Comparison of ENCODE assay signal across 8 cellular contexts in the genomic region with DNA sequence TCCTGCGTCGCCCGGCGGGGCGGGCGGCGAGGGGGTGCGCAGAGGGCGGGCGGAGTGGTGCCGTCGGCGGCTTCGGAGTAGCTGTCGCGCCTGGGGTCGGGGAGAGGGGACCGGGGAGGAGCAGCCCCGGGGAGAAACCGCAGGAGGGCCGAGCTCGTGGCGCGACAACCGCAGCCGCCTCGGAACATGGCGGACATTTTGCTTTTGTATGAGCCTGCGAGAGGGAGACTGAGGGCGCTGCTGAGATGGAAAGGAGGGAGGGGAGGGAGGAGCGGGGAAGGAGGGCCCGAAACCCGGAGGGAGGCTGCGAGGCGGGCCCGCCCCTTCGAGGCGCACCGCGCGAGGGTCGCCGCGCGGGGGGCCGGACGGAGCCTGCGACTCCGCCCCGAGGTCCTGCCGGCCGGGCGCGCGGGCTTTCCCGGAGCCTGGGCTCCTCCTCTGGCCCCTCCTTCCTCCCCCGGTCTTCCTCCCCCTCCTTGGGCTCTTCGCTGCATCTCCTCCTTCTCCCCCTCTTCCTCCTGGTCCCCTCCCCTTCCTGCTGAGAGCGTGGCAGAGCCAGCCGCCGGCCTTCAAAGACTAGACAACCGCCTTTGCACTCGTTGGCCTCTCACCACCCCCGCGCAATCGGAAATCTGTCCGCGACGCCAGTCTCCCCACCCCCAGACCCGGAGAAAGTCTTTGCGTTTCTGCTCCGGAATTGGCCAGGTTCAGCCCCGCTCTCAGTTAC. TPM values are rescaled to one million over a fixed set of nuclear protein-coding genes. Genes with fewer than 3 reads are reported as not detected.
DNase-seq lines count a peak whose midpoint lies in the region; ATAC-seq and TF ChIP-seq lines count a peak whose summit lies in the region.

No MANE protein-coding gene starts in this region.

- H3F3A ChIP-seq in DOHH2 (ENCODE audit: control insufficient read depth, insufficient read depth) (no peaks in the 10 kb centered on the region), GM23248 (ENCODE audit: insufficient read depth) (0 out of 2 replicates have a peak, but pooled peaks cover 4% of the 10 kb centered on the region)

- H3K9me2 ChIP-seq in DOHH2 (replicated peaks; ENCODE audit: control insufficient read depth, low read length) (no peaks in the 10 kb centered on the region), GM23248 (ENCODE audit: insufficient read depth) (no peaks in the 10 kb centered on the region)

- H3K9ac ChIP-seq in GM23248 (peak overlapping the region; percentile 97), stomach smooth muscle (ENCODE audit: low read length in 2 of 2) (peak overlapping the region; percentile 76)

- H3K36me3 ChIP-seq in DOHH2 (ENCODE audit: control insufficient read depth, low read length) (no peaks in the 10 kb centered on the region), GM23248 (ENCODE audit: low read depth) (no peaks in the 10 kb centered on the region), RWPE2 (ENCODE audit: low read depth) (no peaks in the 10 kb centered on the region), neuron (ENCODE audit: insufficient read depth, low read length) (no peaks in the 10 kb centered on the region), stomach smooth muscle (ENCODE audit: control insufficient read depth in 2 of 2, insufficient read depth in 2 of 2, low read length in 2 of 2) (no peaks in the 10 kb centered on the region)

- H3K4me2 ChIP-seq in DOHH2 (ENCODE audit: low read length) (peak overlapping the region; percentile 72), GM23248 (ENCODE audit: unreplicated experiment) (peak overlapping the region; percentile 88)

- H2AFZ ChIP-seq in GM23248 (peak overlapping the region; percentile 98), neuron (ENCODE audit: low read depth, low read length) (peak overlapping the region; percentile 1)

- H3K27ac ChIP-seq in DOHH2 (ENCODE audit: low read depth, low read length) = peak overlapping the region; percentile 77
- peak overlapping the region; percentile 97 for H3K27ac ChIP-seq in GM23248
- peak overlapping the region; percentile 73 for H3K27ac ChIP-seq in RWPE2 (ENCODE audit: poor library complexity, severe bottlenecking)
- H3K27ac ChIP-seq in stomach smooth muscle (ENCODE audit: low read length) = peak overlapping the region; percentile 82

- no peaks in the 10 kb centered on the region for H4K20me1 ChIP-seq in DOHH2 (ENCODE audit: control insufficient read depth, insufficient read depth, low read depth, low read length)
- no peaks in the 10 kb centered on the region for H4K20me1 ChIP-seq in GM23248 (ENCODE audit: insufficient read depth)

- peak; percentile 69 for ATAC-seq in RWPE2 (ENCODE audit: low read depth)

- in situ Hi-C loops in GM23248 (cut with MboI) = no loop called here

- H3K4me3 ChIP-seq in DOHH2 (ENCODE audit: low read length) = peak overlapping the region; percentile 85
- H3K4me3 ChIP-seq in GM23248 = peak overlapping the region; percentile 95
- peak overlapping the region; percentile 46 for H3K4me3 ChIP-seq in RWPE2 (ENCODE audit: severe bottlenecking)
- H3K4me3 ChIP-seq in neuron (ENCODE audit: low read length) = peak overlapping the region; percentile 75
- peak overlapping the region; percentile 79 to 80 for H3K4me3 ChIP-seq in stomach smooth muscle (ENCODE audit: low read length in 2 of 2)

- H3K4me1 ChIP-seq in DOHH2 (ENCODE audit: control insufficient read depth, low read length) (peaks cover 12% of the 10 kb centered on the region), GM23248 (ENCODE audit: insufficient read depth) (no peaks in the 10 kb centered on the region), RWPE2 (ENCODE audit: insufficient read depth, poor library complexity, severe bottlenecking) (no peaks in the 10 kb centered on the region), neuron (ENCODE audit: insufficient read depth, low read length) (peaks cover 4% of the 10 kb centered on the region), stomach smooth muscle (ENCODE audit: control insufficient read depth, insufficient read depth, low read length) (no peaks in the 10 kb centered on the region)

- peaks cover 12% of the 10 kb centered on the region for H3K79me2 ChIP-seq in DOHH2 (ENCODE audit: control insufficient read depth, low read length)
- H3K79me2 ChIP-seq in GM23248 (ENCODE audit: insufficient read depth) = no peaks in the 10 kb centered on the region

- DNase-seq in GM23248 (peak; percentile 90), LHCN-M2 (ENCODE audit: low read depth) (peak; percentile 84), RWPE2 (ENCODE audit: low spot score) (peak; percentile 85), fibroblast of the conjunctiva (ENCODE audit: low read depth) (peak; percentile 78)
- DNase-seq in activated effector memory CD4-positive, alpha-beta T cell treated with Interleukin-2 at 50 U/mL for 16 hours = peak; percentile 78

- H3K27me3 ChIP-seq in DOHH2 (ENCODE audit: control insufficient read depth, low read length) = no peaks in the 10 kb centered on the region
- H3K27me3 ChIP-seq in GM23248 (replicated peaks; ENCODE audit: insufficient read depth) = no peaks in the 10 kb centered on the region
- H3K27me3 ChIP-seq in RWPE2 (ENCODE audit: insufficient read depth, poor library complexity, severe bottlenecking) = no peaks in the 10 kb centered on the region
- H3K27me3 ChIP-seq in neuron (ENCODE audit: insufficient read depth, low read length) = no peaks in the 10 kb centered on the region
- H3K27me3 ChIP-seq in stomach smooth muscle (ENCODE audit: control insufficient read depth in 1 of 2, insufficient read depth in 2 of 2, low read length in 2 of 2) = no peaks in the 10 kb centered on the region

- H3K9me3 ChIP-seq in DOHH2 (ENCODE audit: control insufficient read depth, insufficient read depth, low read length) = no peaks in the 10 kb centered on the region
- H3K9me3 ChIP-seq in GM23248 (ENCODE audit: low read depth) = no peaks in the 10 kb centered on the region
- H3K9me3 ChIP-seq in RWPE2 (ENCODE audit: severe bottlenecking) = no peaks in the 10 kb centered on the region
- H3K9me3 ChIP-seq in neuron (ENCODE audit: low read length) = no peaks in the 10 kb centered on the region
- no peaks in the 10 kb centered on the region for H3K9me3 ChIP-seq in stomach smooth muscle (ENCODE audit: control insufficient read depth in 2 of 2, low read length in 2 of 2)

- TF ChIP-seq CTCF in DOHH2 (IDR thresholded peaks at IDR 0.05; ENCODE audit: low read depth, low read length, poor library complexity, severe bottlenecking) (no peak), RWPE2 (IDR thresholded peaks at IDR 0.05; ENCODE audit: poor library complexity, severe bottlenecking) (no peak)

- 0 to 1% methylated on average over 4 to 47 of the region's 73 CpGs for WGBS in GM23248 (ENCODE audit: low coverage in 1 of 2, low lambda C conversion rate in 2 of 2, missing lambda C conversion rate in 2 of 2), 2 experiments

RNA-seq across cellular contexts. Expression of a gene that starts 1.1 kb away (rescaled TPM):
- total RNA-seq in GM23248 (2014; rRNA removed; shearing (Covaris generic)) = 1.9 and 4.4 TPM in 2 replicates
- 1.1 and 1.2 TPM in 2 replicates for polyA plus RNA-seq in GM23248 (2016; fragmentation: Nextera tagmentation; extraction: Ambion mirVana)
- 2.6 and 6.1 TPM in 2 replicates for total RNA-seq in LHCN-M2 (2014; rRNA removed)
- 0.64 TPM for polyA plus RNA-seq in LHCN-M2 (2012)

Comparison
In these comparisons a context has a peak if more than half of its experiments do, and no peak if none do; other contexts are left out.
1. Peak in every context shown above with its lines: DNase-seq, ATAC-seq, H3K4me3 ChIP-seq and H3K27ac ChIP-seq.